ENCODE assay signal across 8 cellular contexts in the genomic region with DNA sequence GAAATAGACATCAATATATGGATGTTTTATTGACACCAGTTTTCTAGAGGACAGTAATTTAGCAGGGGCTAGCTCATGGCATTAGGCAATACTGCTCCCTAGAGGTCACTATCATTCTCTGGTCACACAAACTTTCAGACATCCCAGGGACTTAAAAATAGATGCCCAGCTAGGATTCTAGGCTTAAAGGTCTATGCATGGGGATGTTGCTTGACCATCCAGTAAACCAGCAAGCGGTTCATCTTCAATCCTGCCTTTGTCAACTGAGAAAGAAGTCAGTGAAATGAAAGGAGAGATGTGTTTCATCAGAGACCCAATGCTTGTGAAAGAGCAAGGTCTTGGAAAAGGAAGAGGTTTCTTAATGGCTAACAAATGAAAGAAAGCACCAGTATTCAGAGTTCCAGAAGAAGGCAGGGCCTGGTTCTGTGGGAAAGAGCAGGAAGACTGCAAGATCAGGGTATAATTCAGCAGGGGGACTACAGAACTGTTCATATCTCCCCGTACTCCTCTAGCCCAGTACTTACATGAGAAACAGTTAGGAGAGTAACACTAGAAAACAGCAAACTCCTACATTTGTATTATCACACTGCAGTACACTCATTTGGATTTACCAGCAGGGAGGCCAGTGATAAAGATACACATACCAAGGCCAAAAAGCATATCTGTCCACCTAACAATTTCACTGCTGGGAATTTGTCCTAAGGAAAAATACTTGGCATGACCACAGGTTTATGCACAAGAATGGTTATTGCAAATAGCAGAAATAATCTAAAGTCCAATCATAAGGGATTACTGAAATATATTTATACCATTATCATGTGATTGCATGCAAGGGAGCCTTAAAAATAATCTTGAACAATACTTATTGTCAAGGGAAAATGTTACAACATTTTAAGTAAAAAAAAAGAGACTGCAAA.
DNase-seq lines count a peak whose midpoint lies in the region; ATAC-seq and TF ChIP-seq lines count a peak whose summit lies in the region.

No MANE protein-coding gene starts in this region.

- H3K36me3 ChIP-seq in DND-41 (ENCODE audit: insufficient read depth, low read length): no peaks in the 10 kb centered on the region

- peak; percentile 41 for TF ChIP-seq CTCF in DND-41 (IDR thresholded peaks at IDR 0.05; ENCODE audit: borderline replicate concordance, extremely low read depth, low read length, poor library complexity, severe bottlenecking)
- TF ChIP-seq CTCF in HFFc6 (IDR thresholded peaks at IDR 0.05): peak; percentile 87
- peak in 55 of 56 donors; percentile 34 to 85 (median 65) for TF ChIP-seq CTCF in dorsolateral prefrontal cortex (IDR thresholded peaks at IDR 0.05 in 54 of 56, conservative IDR thresholded peaks at IDR 0.05 in 2 of 56; ENCODE audit: low read depth in 1 of 56, partially characterized antibody in 56 of 56)

- peaks cover 12% of the 10 kb centered on the region for H3K4me1 Mint-ChIP-seq in HFFc6 (ENCODE audit: low read depth)

- H3K79me2 ChIP-seq in DND-41 (ENCODE audit: insufficient read depth, low read length): no peaks in the 10 kb centered on the region

- H3K27me3 Mint-ChIP-seq in HFFc6 (ENCODE audit: insufficient read depth): no peaks in the 10 kb centered on the region; the same call in 1 of the 2 replicates

- peak overlapping the region; percentile 48 for H3K27ac Mint-ChIP-seq in HFFc6

- DNase-seq in DND-41 (no peak), HFFc6 (peak; percentile 42), NCI-H460 (ENCODE audit: extremely low read depth, low read depth) (peak; percentile 20), dorsolateral prefrontal cortex (no peak), myocyte (ENCODE audit: low read depth) (peak; percentile 73), T-helper 9 cell (no peak)

- no peak overlapping the region for H2AFZ ChIP-seq in DND-41 (ENCODE audit: low read depth, low read length)

- H3K4me2 ChIP-seq in DND-41 (ENCODE audit: insufficient read depth, low read length): no peak overlapping the region

- intact Hi-C loops in dorsolateral prefrontal cortex (cut with DNase I): loop anchor here (5.0 to 10.0 kb wide), 4 partner anchors 207 to 994 kb away; partner anchors contain the start of gene PTPRK (in 1 of the 2)

- peaks cover 5% of the 10 kb centered on the region; the same call in 1 of the 2 replicates for H3K9me3 Mint-ChIP-seq in HFFc6

- no peak overlapping the region for H3K4me3 Mint-ChIP-seq in HFFc6

- H3K4me1 ChIP-seq in DND-41 (ENCODE audit: insufficient read depth, low read length): no peaks in the 10 kb centered on the region

- no peaks in the 10 kb centered on the region for H3K9me3 ChIP-seq in DND-41 (ENCODE audit: insufficient read depth, low read length, severe bottlenecking)

- H3K27ac ChIP-seq in DND-41 (ENCODE audit: low read length) (no peak overlapping the region), dorsolateral prefrontal cortex (peak overlapping the region in 26 of 59 donors; percentile 6 to 66 (median 36))

- H3K36me3 Mint-ChIP-seq in HFFc6 (ENCODE audit: low read depth): no peaks in the 10 kb centered on the region

- H3K27me3 ChIP-seq in DND-41 (ENCODE audit: insufficient read depth, low read length, poor library complexity) (no peaks in the 10 kb centered on the region), dorsolateral prefrontal cortex (no peaks in the 10 kb centered on the region)

- no peak overlapping the region for H3K9ac ChIP-seq in DND-41 (ENCODE audit: low read depth, low read length)

- no peaks in the 10 kb centered on the region for H4K20me1 ChIP-seq in DND-41 (ENCODE audit: insufficient read depth, low read length)

- ATAC-seq in DND-41 (ENCODE audit: insufficient read depth, low read depth) (no peak), GM21529 (IDR thresholded peaks at IDR 0.05; ENCODE audit: unreplicated experiment) (no peak), GM21515 (IDR thresholded peaks at IDR 0.05; ENCODE audit: unreplicated experiment) (no peak)

- H3K4me3 ChIP-seq in DND-41 (ENCODE audit: low read depth in 1 of 2, low read length in 2 of 2) (no peak overlapping the region), dorsolateral prefrontal cortex (no peak overlapping the region)

Comparison
In these comparisons a context has a peak if more than half of its experiments do, and no peak if none do; other contexts are left out.
1. DNase-seq: peak in HFFc6 (single experiment), NCI-H460 (single experiment) and myocyte (single experiment); none in DND-41 (single experiment), dorsolateral prefrontal cortex (0 of 10) and T-helper 9 cell (single experiment).
2. Peak in every context shown above with its lines, with median percentiles within 50 percentile points of each other: CTCF ChIP-seq.